23 cellular contexts compared by ENCODE assay signal in the genomic region with DNA sequence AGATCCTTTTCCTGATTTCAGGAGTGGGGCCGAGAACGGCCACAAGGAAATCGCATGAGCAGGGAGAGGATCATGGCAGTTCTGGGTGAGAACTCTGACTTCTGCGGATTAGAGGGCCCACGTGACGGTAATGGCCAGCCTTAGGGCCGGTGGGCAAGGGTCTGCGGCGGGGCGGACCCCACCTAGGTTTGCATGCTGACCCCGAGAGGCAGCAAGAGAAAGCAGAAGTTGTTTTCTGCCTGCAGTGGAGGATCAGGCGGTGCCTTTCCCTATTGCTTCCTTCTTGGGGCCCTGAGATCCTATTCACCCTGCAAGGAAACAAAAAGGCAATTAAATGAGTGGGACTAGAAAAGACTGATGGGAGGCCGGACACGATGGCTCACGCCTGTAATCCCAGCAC.
"Had no signal": no experiment of that assay in that cellular context is flagged by ENCODE, and none has a peak within 500 bp of the region (broad histone marks: within the 10 kb centered on the region; RNA-seq: fewer than 3 reads in every experiment).

No MANE protein-coding gene starts in this region.

- ATAC-seq: activated CD4-positive, alpha-beta T cell treated with anti-CD3 and anti-CD28 coated beads for 36 hours; activated T-helper 17 cell treated with anti-CD3 and anti-CD28 coated beads, Interleukin-2, amount 50 U/mL, for 72 hours; PC-3 had no signal

- H3K4me1 Mint-ChIP-seq: activated CD4-positive, alpha-beta T cell treated with anti-CD3 and anti-CD28 coated beads for 36 hours; activated naive CD8-positive, alpha-beta T cell treated with anti-CD3 and anti-CD28 coated beads for 36 hours; activated T-helper 17 cell treated with anti-CD3 and anti-CD28 coated beads, Interleukin-2, amount 50 U/mL, for 72 hours had no signal

- H3K36me3 Mint-ChIP-seq: activated naive CD4-positive, alpha-beta T cell treated with anti-CD3 and anti-CD28 coated beads, Interleukin-2, amount 10 ng/mL, durations not matched to agents 7 days and 5 days; activated naive CD8-positive, alpha-beta T cell treated with anti-CD3 and anti-CD28 coated beads for 36 hours had no signal

- H3K9me3 Mint-ChIP-seq: activated CD4-positive, alpha-beta memory T cell treated with anti-CD3 and anti-CD28 coated beads, Interleukin-2, amount 10 ng/mL, durations not matched to agents 7 days and 5 days; activated naive CD4-positive, alpha-beta T cell treated with anti-CD3 and anti-CD28 coated beads, Interleukin-2, amount 10 ng/mL, durations not matched to agents 7 days and 5 days; activated T-helper 17 cell treated with anti-CD3 and anti-CD28 coated beads, Interleukin-2, amount 50 U/mL, for 72 hours had no signal

- H3K27me3 Mint-ChIP-seq: activated naive CD8-positive, alpha-beta T cell treated with anti-CD3 and anti-CD28 coated beads for 36 hours had no signal

- DNase-seq: activated CD4-positive, alpha-beta memory T cell treated with anti-CD3 and anti-CD28 coated beads, Interleukin-2, amount 10 ng/mL, durations not matched to agents 7 days and 5 days; activated CD4-positive, alpha-beta T cell treated with anti-CD3 and anti-CD28 coated beads for 36 hours; activated CD4-positive, alpha-beta T cell treated with anti-CD3 and anti-CD28 coated beads, Interleukin-2, amount 50 U/mL, for 1 hour; activated CD4-positive, CD25-positive, alpha-beta regulatory T cell; activated gamma-delta T cell treated with Interleukin-2 at 50 U/mL for 16 hours; activated naive CD4-positive, alpha-beta T cell treated with anti-CD3 and anti-CD28 coated beads, Interleukin-2, amount 10 ng/mL, durations not matched to agents 7 days and 5 days; activated naive CD8-positive, alpha-beta T cell treated with anti-CD3 and anti-CD28 coated beads for 36 hours; activated T-cell treated with anti-CD3 and anti-CD28 coated beads for 4 hours; activated T-cell treated with anti-CD3 and anti-CD28 coated beads, Interleukin-2, amount 50 U/mL, for 48 hours; brain microvascular endothelial cell; MG63; NCI-H1092; NCI-H1417; NCI-H2029; NCI-H2107; NCI-H2171 treated with DMSO at 0.1 percent for 48 hours; NCI-H226; NCI-H526; NCI-H82; PC-3; SHP77 treated with DMSO at 0.1 percent for 48 hours had no signal

- H3K27ac Mint-ChIP-seq: activated CD4-positive, alpha-beta memory T cell treated with anti-CD3 and anti-CD28 coated beads, Interleukin-2, amount 10 ng/mL, durations not matched to agents 7 days and 5 days; activated CD4-positive, alpha-beta T cell treated with anti-CD3 and anti-CD28 coated beads for 36 hours; activated naive CD4-positive, alpha-beta T cell treated with anti-CD3 and anti-CD28 coated beads, Interleukin-2, amount 10 ng/mL, durations not matched to agents 7 days and 5 days; activated naive CD8-positive, alpha-beta T cell treated with anti-CD3 and anti-CD28 coated beads for 36 hours; activated T-helper 17 cell treated with anti-CD3 and anti-CD28 coated beads, Interleukin-2, amount 50 U/mL, for 72 hours; T-helper 1 cell treated with Interleukin-12 subunit alpha and Interleukin-12 subunit beta and Interleukin-4 antibody, amounts not matched to agents 30 μg/mL and 1 μg/mL, for 36 hours had no signal

- H3K4me3 Mint-ChIP-seq: activated CD4-positive, alpha-beta memory T cell treated with anti-CD3 and anti-CD28 coated beads, Interleukin-2, amount 10 ng/mL, durations not matched to agents 7 days and 5 days; activated CD4-positive, alpha-beta T cell treated with anti-CD3 and anti-CD28 coated beads for 36 hours; activated naive CD4-positive, alpha-beta T cell treated with anti-CD3 and anti-CD28 coated beads, Interleukin-2, amount 10 ng/mL, durations not matched to agents 7 days and 5 days; activated naive CD8-positive, alpha-beta T cell treated with anti-CD3 and anti-CD28 coated beads for 36 hours; activated T-helper 17 cell treated with anti-CD3 and anti-CD28 coated beads, Interleukin-2, amount 50 U/mL, for 72 hours; T-helper 1 cell treated with Interleukin-12 subunit alpha and Interleukin-12 subunit beta and Interleukin-4 antibody, amounts not matched to agents 30 μg/mL and 1 μg/mL, for 36 hours had no signal
